28 cellular contexts compared by ENCODE assay signal in the genomic region with DNA sequence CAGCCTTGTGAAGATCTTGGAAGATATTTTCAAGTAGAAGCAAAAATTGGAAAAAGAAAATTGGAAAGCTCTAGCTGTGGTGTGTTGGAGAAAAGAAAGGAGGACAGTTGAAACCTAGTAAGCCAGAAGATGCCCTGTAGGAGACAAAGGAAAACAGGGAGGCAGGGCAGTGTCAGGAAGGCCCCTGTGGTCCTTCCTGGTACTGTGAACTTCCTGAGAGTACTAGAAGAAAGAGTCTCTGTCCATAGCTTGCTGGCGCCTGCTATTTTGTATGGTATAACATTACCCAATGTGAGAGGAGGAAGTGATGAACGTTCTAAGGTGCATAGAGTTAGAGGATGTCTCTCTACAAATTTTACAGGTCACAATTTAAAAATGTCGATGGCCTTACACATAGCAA.
"Had no signal": no experiment of that assay in that cellular context is flagged by ENCODE, and none has a peak within 500 bp of the region (broad histone marks: within the 10 kb centered on the region; RNA-seq: fewer than 3 reads in every experiment).

No MANE protein-coding gene starts in this region.

- H3K9ac ChIP-seq: SK-N-SH had no signal

- DNase-seq: activated CD4-positive, alpha-beta T cell treated with anti-CD3 and anti-CD28 coated beads for 36 hours; activated CD4-positive, alpha-beta T cell treated with anti-CD3 and anti-CD28 coated beads, Interleukin-2, amount 10 ng/mL, durations not matched to agents 7 days and 5 days; activated CD4-positive, alpha-beta T cell treated with anti-CD3 and anti-CD28 coated beads, Interleukin-2, amount 50 U/mL, for 48 hours; activated CD8-positive, alpha-beta T cell treated with anti-CD3 and anti-CD28 coated beads, Interleukin-2, amount 10 ng/mL, durations not matched to agents 7 days and 5 days; activated gamma-delta T cell treated with Interleukin-2 at 50 U/mL for 16 hours; activated naive CD4-positive, alpha-beta T cell treated with anti-CD3 and anti-CD28 coated beads for 36 hours; activated T-cell treated with anti-CD3 and anti-CD28 coated beads, Interleukin-2, amount 50 U/mL, for 24 hours; anterior cingulate cortex; caudate nucleus; Karpas-422; MG63; NCI-H1048; NCI-H1436 treated with DMSO at 0.1 percent for 48 hours; NCI-H1694 treated with DMSO at 0.1 percent for 48 hours; NCI-H2029; NCI-H345; NCI-H524 treated with DMSO at 0.1 percent for 48 hours; NK-92 treated with Interleukin-12 subunit alpha and Interleukin-12 subunit beta, amount 100 ng/mL, for 24 hours; PC-3; Peyer's patch; RPMI8226; SHP77 treated with DMSO at 0.1 percent for 48 hours; SK-N-SH had no signal

- H3K27me3 ChIP-seq: MG63, Peyer's patch, SJSA1 had no signal

- H3K4me3 ChIP-seq: MG63, Peyer's patch, SJSA1 had no signal

- H3K27ac ChIP-seq: SJSA1 had no signal

- H3K9me3 ChIP-seq: MG63, Peyer's patch, SJSA1, SK-N-SH had no signal

- ATAC-seq: activated CD4-positive, alpha-beta T cell treated with anti-CD3 and anti-CD28 coated beads for 36 hours; activated CD4-positive, CD25-positive, alpha-beta regulatory T cell treated with anti-CD3 and anti-CD28 coated beads, Interleukin-2, amount 50 U/mL, for 24 hours; activated CD8-positive, alpha-beta T cell treated with anti-CD3 and anti-CD28 coated beads, Interleukin-2, amount 10 ng/mL, durations not matched to agents 7 days and 5 days; activated naive CD4-positive, alpha-beta T cell treated with anti-CD3 and anti-CD28 coated beads, Interleukin-2, amount 50 U/mL, for 72 hours; PC-3 had no signal

- H3K9me2 ChIP-seq: SK-N-SH had no signal

- H3K4me1 ChIP-seq: Peyer's patch, SJSA1 had no signal

- H3K36me3 ChIP-seq: MG63, Peyer's patch, SJSA1 had no signal

- FAIRE-seq: bronchial epithelial cell, TTC549 had no signal

- H3K4me2 ChIP-seq: SK-N-SH had no signal
